ENCODE assay signal across 8 cellular contexts in genomic region chr17:47323382-47324223, GRCh38. TPM values are rescaled to one million over a fixed set of nuclear protein-coding genes. Genes with fewer than 3 reads are reported as not detected.
DNase-seq lines count a peak whose midpoint lies in the region; ATAC-seq and TF ChIP-seq lines count a peak whose summit lies in the region.

Gene EFCAB13, plus strand, starts transcription at chr17:47323955. Its CDS starts 4,399 bp downstream, at chr17:47328354.

- H3K4me3 ChIP-seq in dorsolateral prefrontal cortex (peak within 1 kb of the TSS; percentile 42 to 84 (median 68)), lower leg skin (ENCODE audit: low read depth, poor library complexity, severe bottlenecking) (peak within 1 kb of the TSS; percentile 67)

- DNase-seq in C1 segment of cervical spinal cord (lab: John Stamatoyannopoulos, UW): peak in 13 of 14 donors; percentile 5 to 80 (median 55)
- peak; percentile 39 for DNase-seq in GM19240 (ENCODE audit: insufficient read length, low spot score)
- peak; percentile 71 to 98 for DNase-seq in NCI-H526 (lab: John Stamatoyannopoulos, UW)
- DNase-seq in activated CD4-positive, alpha-beta T cell treated with anti-CD3 and anti-CD28 coated beads, Interleukin-2, amount 50 U/mL, for 4 hours: peak; percentile 61 to 64
- DNase-seq in dorsolateral prefrontal cortex: peak; percentile 17 to 74 (median 52)
- DNase-seq in lower leg skin (ENCODE audit: low spot score in 2 of 2): peak; percentile 79 to 98
- peak; percentile 64 to 74 for DNase-seq in stimulated activated CD4-positive, alpha-beta T cell treated with anti-CD3 and anti-CD28 coated beads, Interleukin-4, amount 100 ng/mL, for 48 hours (ENCODE audit: low read depth in 2 of 2)

- WGBS in lower leg skin, 2 donors: 1% methylated on average over 57 to 65 of the region's 72 CpGs

- peak in 36 of 56 donors; percentile 6 to 57 (median 30) for TF ChIP-seq CTCF in dorsolateral prefrontal cortex (IDR thresholded peaks at IDR 0.05 in 54 of 56, conservative IDR thresholded peaks at IDR 0.05 in 2 of 56; ENCODE audit: low read depth in 1 of 56, partially characterized antibody in 56 of 56)
- TF ChIP-seq CTCF in lower leg skin (IDR thresholded peaks at IDR 0.05): no peak

- peak; percentile 79 for ATAC-seq in HG03442 (IDR thresholded peaks at IDR 0.05; ENCODE audit: unreplicated experiment)

- H3K27me3 ChIP-seq in dorsolateral prefrontal cortex: peaks cover 0 to 8% (median 0%) of the 10 kb centered on the region in 45 donors

- TF ChIP-seq POLR2A in lower leg skin (IDR thresholded peaks at IDR 0.05): peak in 1 of 2 donors; percentile 83

- intact Hi-C loops in dorsolateral prefrontal cortex (cut with DNase I): no loop called here
- intact Hi-C loops in lower leg skin (cut with DNase I; ENCODE audit: low total_unique reads): no loop called here

- H3K27ac ChIP-seq in dorsolateral prefrontal cortex: peak within 1 kb of the TSS in 55 of 59 donors; percentile 4 to 92 (median 74)

RNA-seq across cellular contexts. Expression of gene EFCAB13, which starts in this region (rescaled TPM):
- total RNA-seq in dorsolateral prefrontal cortex (10 to 100 TPM in 4 of 120 experiments, 1 to 10 TPM in 114, under 1 TPM in 2; 0.79 to 14.6 (median 3.8) TPM), lower leg skin (1 to 10 TPM; 1.2 to 4.5 (median 2.8) TPM)

Comparison
In these comparisons a context has a peak if more than half of its experiments do, and no peak if none do; other contexts are left out.
1. Peak in every context shown above with its lines: DNase-seq, ATAC-seq, H3K4me3 ChIP-seq and H3K27ac ChIP-seq.
2. CTCF ChIP-seq: peak in dorsolateral prefrontal cortex (36 of 56); none in lower leg skin (0 of 3).